In genomic region chr2:127128508-127128907, GRCh38 we compare ENCODE assay signal across 9 cellular contexts. TPM values are rescaled to one million over a fixed set of nuclear protein-coding genes. Genes with fewer than 3 reads are reported as not detected.
A peak's percentile ranks its signal among the peaks of the same experiment; 100 is the strongest.
DNase-seq lines count a peak whose midpoint lies in the region; ATAC-seq and TF ChIP-seq lines count a peak whose summit lies in the region.
"Had no signal": no experiment of that assay in that cellular context is flagged by ENCODE, and none has a peak within 500 bp of the region (broad histone marks: within the 10 kb centered on the region; RNA-seq: fewer than 3 reads in every experiment).

No MANE protein-coding gene starts in this region.

- CTCF ChIA-PET in A673 (lab: Charles Lee): no interaction called here

- H3K9me3 ChIP-seq in A673 (ENCODE audit: low read depth, low read length, poor library complexity, severe bottlenecking): no peaks in the 10 kb centered on the region
- H3K9me3 ChIP-seq: neutrophil had no signal

- DNase-seq in A673 (ENCODE audit: low spot score) (peak; percentile 49), RPMI8226 (peak; percentile 95), kidney tubule cell (ENCODE audit: low spot score) (peak; percentile 84), NCI-H1436 (lab: John Stamatoyannopoulos, UW) (no peak), activated T-cell treated with anti-CD3 and anti-CD28 coated beads for 4 hours (no peak)
- DNase-seq in activated CD8-positive, alpha-beta memory T cell treated with anti-CD3 and anti-CD28 coated beads for 24 hours: no peak

- no TSS peak for BruUV-seq in A673 (replicated peaks; lab: Mats Ljungman, UMichigan)

- POLR2A ChIA-PET in A673 (lab: Charles Lee; ENCODE audit: low non-redundant PET): no interaction called here

- TF ChIP-seq CTCF in A673 (conservative IDR thresholded peaks at IDR 0.05; ENCODE audit: low read depth, low read length): no peak

- intact Hi-C loops in A673 (cut with micrococcal nuclease; ENCODE audit: unreplicated experiment): no loop called here

- ATAC-seq in GM19035 (IDR thresholded peaks at IDR 0.05; ENCODE audit: unreplicated experiment): peak; percentile 98
- peak; percentile 88 for ATAC-seq in HG03045 (IDR thresholded peaks at IDR 0.05; ENCODE audit: unreplicated experiment)

- H3K27ac ChIP-seq in A673 (ENCODE audit: low read depth, low read length, poor library complexity, severe bottlenecking): no peak overlapping the region
- H3K27ac ChIP-seq: neutrophil had no signal

- no peaks in the 10 kb centered on the region for H3K36me3 ChIP-seq in A673 (ENCODE audit: insufficient read depth, low read length, poor library complexity, severe bottlenecking)
- H3K36me3 ChIP-seq: neutrophil had no signal

- H3K27me3 ChIP-seq in A673 (replicated peaks; ENCODE audit: insufficient read depth, low read depth, low read length, poor library complexity): no peaks in the 10 kb centered on the region
- H3K27me3 ChIP-seq: neutrophil had no signal

- no peak overlapping the region for H3K4me3 ChIP-seq in A673 (ENCODE audit: low read depth, low read length, poor library complexity, severe bottlenecking)

- no peaks in the 10 kb centered on the region for H3K4me1 ChIP-seq in A673 (ENCODE audit: insufficient read depth, low read length, poor library complexity, severe bottlenecking)

RNA-seq across cellular contexts. Expression of gene BIN1, which starts 21.6 kb away (rescaled TPM):
- total RNA-seq in A673 (2021): 34.1 and 36.2 TPM in 2 replicates

Comparison
In these comparisons a context has a peak if more than half of its experiments do, and no peak if none do; other contexts are left out.
1. DNase-seq: peak in A673 (single experiment), RPMI8226 (single experiment) and kidney tubule cell (single experiment); none in NCI-H1436 (single experiment), activated T-cell treated with anti-CD3 and anti-CD28 coated beads for 4 hours (single experiment) and activated CD8-positive, alpha-beta memory T cell treated with anti-CD3 and anti-CD28 coated beads for 24 hours (single experiment).